1 cellular context compared by ENCODE assay signal in the genomic region with DNA sequence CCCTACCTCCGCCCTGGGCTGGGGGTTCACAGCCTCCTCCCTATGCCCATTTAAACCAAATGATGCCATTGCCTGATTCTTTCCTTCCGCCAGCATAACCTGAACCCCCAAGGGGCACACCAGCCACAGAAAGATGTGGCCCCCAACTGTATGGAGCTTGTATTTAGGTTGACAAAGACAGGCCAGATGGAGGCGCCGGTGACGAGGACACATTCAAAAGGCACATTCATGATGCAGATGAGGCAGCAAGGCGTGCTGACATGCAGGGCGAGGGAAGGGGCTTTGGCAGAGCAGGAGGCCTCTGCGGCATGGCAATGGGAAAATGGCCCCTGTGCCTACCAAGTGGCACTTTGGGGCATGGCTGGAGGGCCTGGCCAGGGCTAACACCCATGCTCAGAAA.
TF ChIP-seq lines count a peak whose summit lies in the region.

No MANE protein-coding gene starts in this region.

TF ChIP-seq in GM12878, 131 proteins besides CTCF, POLR2A, EP300 and RAD21:
- TF ChIP-seq CREM (IDR thresholded peaks at IDR 0.05; ENCODE audit: low read depth), result no peak
- TF ChIP-seq JUND (IDR thresholded peaks at IDR 0.05; ENCODE audit: low read depth, low read length), result no peak
- TF ChIP-seq BCL11A (IDR thresholded peaks at IDR 0.05; ENCODE audit: low read depth, low read length), result no peak
- TF ChIP-seq KAT2A (conservative IDR thresholded peaks at IDR 0.05; ENCODE audit: control insufficient read depth, low read depth, low read length), result no peak
- TF ChIP-seq TAF1 (IDR thresholded peaks at IDR 0.05; ENCODE audit: borderline replicate concordance, low read depth, low read length), result no peak
- TF ChIP-seq SRF (IDR thresholded peaks at IDR 0.05; ENCODE audit: low read depth in 2 of 2, low read length in 2 of 2), result no peak
- TF ChIP-seq, protein P1, sequence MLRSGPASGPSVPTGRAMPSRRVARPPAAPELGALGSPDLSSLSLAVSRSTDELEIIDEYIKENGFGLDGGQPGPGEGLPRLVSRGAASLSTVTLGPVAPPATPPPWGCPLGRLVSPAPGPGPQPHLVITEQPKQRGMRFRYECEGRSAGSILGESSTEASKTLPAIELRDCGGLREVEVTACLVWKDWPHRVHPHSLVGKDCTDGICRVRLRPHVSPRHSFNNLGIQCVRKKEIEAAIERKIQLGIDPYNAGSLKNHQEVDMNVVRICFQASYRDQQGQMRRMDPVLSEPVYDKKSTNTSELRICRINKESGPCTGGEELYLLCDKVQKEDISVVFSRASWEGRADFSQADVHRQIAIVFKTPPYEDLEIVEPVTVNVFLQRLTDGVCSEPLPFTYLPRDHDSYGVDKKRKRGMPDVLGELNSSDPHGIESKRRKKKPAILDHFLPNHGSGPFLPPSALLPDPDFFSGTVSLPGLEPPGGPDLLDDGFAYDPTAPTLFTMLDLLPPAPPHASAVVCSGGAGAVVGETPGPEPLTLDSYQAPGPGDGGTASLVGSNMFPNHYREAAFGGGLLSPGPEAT (IDR thresholded peaks at IDR 0.05; ENCODE audit: low read depth), result no peak
